Comparison of ENCODE assay signal across 12 cellular contexts in the genomic region with DNA sequence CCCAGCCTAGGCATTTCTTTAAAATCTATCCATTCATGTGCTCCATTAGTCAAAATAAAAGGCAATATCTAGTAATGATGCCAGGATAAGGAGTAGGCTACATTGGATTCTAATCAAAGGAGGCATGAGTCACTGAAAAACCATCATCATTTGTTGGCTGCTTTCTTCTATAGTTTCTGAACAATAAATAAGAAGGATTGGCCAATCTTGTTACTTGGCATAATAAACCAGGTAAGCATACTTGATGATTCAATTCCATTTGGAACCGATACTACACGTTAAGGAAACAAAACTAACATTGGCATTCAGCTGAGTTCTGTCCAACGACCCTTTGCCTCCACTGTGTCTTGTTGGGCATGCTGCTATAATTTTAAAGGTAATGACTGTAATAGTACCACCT. TPM values are rescaled to one million over a fixed set of nuclear protein-coding genes. Genes with fewer than 3 reads are reported as not detected.
DNase-seq lines count a peak whose midpoint lies in the region; ATAC-seq and TF ChIP-seq lines count a peak whose summit lies in the region.
"Had no signal": no experiment of that assay in that cellular context is flagged by ENCODE, and none has a peak within 500 bp of the region (broad histone marks: within the 10 kb centered on the region; RNA-seq: fewer than 3 reads in every experiment).

No MANE protein-coding gene starts in this region.

- H3K9me3 Mint-ChIP-seq in stimulated activated effector memory CD8-positive, alpha-beta T cell treated with anti-CD3 and anti-CD28 coated beads, Interleukin-12 subunit alpha, Interleukin-12 subunit beta, amount 100 ng/mL, for 72 hours: no peaks in the 10 kb centered on the region
- H3K9me3 Mint-ChIP-seq: CD8-positive, alpha-beta memory T cell had no signal

- TF ChIP-seq CTCF in ascending aorta (IDR thresholded peaks at IDR 0.05): no peak

- no peak overlapping the region for H3K4me3 ChIP-seq in ascending aorta
- H3K4me3 ChIP-seq: cardiac muscle cell, spleen had no signal

- peaks cover 3 to 45% of the 10 kb centered on the region in 2 donors for H3K4me1 ChIP-seq in ascending aorta

- H3K27me3 ChIP-seq in ascending aorta: no peaks in the 10 kb centered on the region
- H3K27me3 ChIP-seq: cardiac muscle cell, spleen had no signal

- no peak overlapping the region for H3K4me3 Mint-ChIP-seq in stimulated activated effector memory CD8-positive, alpha-beta T cell treated with anti-CD3 and anti-CD28 coated beads, Interleukin-12 subunit alpha, Interleukin-12 subunit beta, amount 100 ng/mL, for 72 hours
- no peak overlapping the region for H3K4me3 Mint-ChIP-seq in T-helper 17 cell
- H3K4me3 Mint-ChIP-seq: CD8-positive, alpha-beta memory T cell; nephron progenitor cell had no signal

- DNase-seq in HCEC 1CT: peak; percentile 45
- DNase-seq in ascending aorta (ENCODE audit: low spot score in 2 of 2): no peak
- DNase-seq in fibroblast of peridontal ligament (ENCODE audit: extremely low read depth): peak; percentile 55
- no peak for DNase-seq in stimulated activated effector memory CD8-positive, alpha-beta T cell treated with anti-CD3 and anti-CD28 coated beads, Interleukin-12 subunit alpha, Interleukin-12 subunit beta, amount 100 ng/mL, for 72 hours (ENCODE audit: low spot score in 2 of 2)
- DNase-seq in amniotic stem cell (lab: John Stamatoyannopoulos, UW): no peak
- no peak for DNase-seq in T-helper 17 cell
- no peak for DNase-seq in ureter (ENCODE audit: low spot score)
- DNase-seq: CD8-positive, alpha-beta memory T cell; nephron progenitor cell; spleen had no signal

- peak overlapping the region; percentile 78 to 81 for H3K27ac ChIP-seq in ascending aorta
- H3K27ac ChIP-seq: cardiac muscle cell had no signal

- no peaks in the 10 kb centered on the region for H3K27me3 Mint-ChIP-seq in T-helper 17 cell
- H3K27me3 Mint-ChIP-seq: CD8-positive, alpha-beta memory T cell had no signal

- H3K36me3 ChIP-seq in ascending aorta: no peaks in the 10 kb centered on the region
- H3K36me3 ChIP-seq: cardiac muscle cell, spleen had no signal

- H3K4me1 Mint-ChIP-seq in stimulated activated effector memory CD8-positive, alpha-beta T cell treated with anti-CD3 and anti-CD28 coated beads, Interleukin-12 subunit alpha, Interleukin-12 subunit beta, amount 100 ng/mL, for 72 hours: peaks cover 13% of the 10 kb centered on the region
- H3K4me1 Mint-ChIP-seq in T-helper 17 cell: no peaks in the 10 kb centered on the region

- peak; percentile 13 for ATAC-seq in stimulated activated effector memory CD8-positive, alpha-beta T cell treated with anti-CD3 and anti-CD28 coated beads, Interleukin-12 subunit alpha, Interleukin-12 subunit beta, amount 100 ng/mL, for 72 hours
- ATAC-seq in T-helper 17 cell: no peak
- no peak for ATAC-seq in HG02973 (IDR thresholded peaks at IDR 0.05; ENCODE audit: unreplicated experiment)

- H3K9me3 ChIP-seq in ascending aorta (no peaks in the 10 kb centered on the region), T-helper 17 cell (ENCODE audit: control insufficient read depth, low read length, poor library complexity, severe bottlenecking) (no peaks in the 10 kb centered on the region)
- H3K9me3 ChIP-seq: spleen had no signal

- intact Hi-C loops in ascending aorta (cut with DNase I): no loop called here

- no peak overlapping the region for H3K27ac Mint-ChIP-seq in stimulated activated effector memory CD8-positive, alpha-beta T cell treated with anti-CD3 and anti-CD28 coated beads, Interleukin-12 subunit alpha, Interleukin-12 subunit beta, amount 100 ng/mL, for 72 hours
- no peak overlapping the region for H3K27ac Mint-ChIP-seq in T-helper 17 cell
- H3K27ac Mint-ChIP-seq: nephron progenitor cell had no signal

- H3K36me3 Mint-ChIP-seq in stimulated activated effector memory CD8-positive, alpha-beta T cell treated with anti-CD3 and anti-CD28 coated beads, Interleukin-12 subunit alpha, Interleukin-12 subunit beta, amount 100 ng/mL, for 72 hours: no peaks in the 10 kb centered on the region
- H3K36me3 Mint-ChIP-seq in T-helper 17 cell (ENCODE audit: low read depth): no peaks in the 10 kb centered on the region
- H3K36me3 Mint-ChIP-seq: CD8-positive, alpha-beta memory T cell had no signal

RNA-seq across cellular contexts. Expression of a gene that starts 27.2 kb away (rescaled TPM):
- total RNA-seq in ascending aorta (30.9 TPM), T-helper 17 cell (not detected), ureter (171 TPM)
- total RNA-seq: CD8-positive, alpha-beta memory T cell had no signal

Comparison
In these comparisons a context has a peak if more than half of its experiments do, and no peak if none do; other contexts are left out.
1. DNase-seq: peak in HCEC 1CT (single experiment) and fibroblast of peridontal ligament (single experiment); none in ascending aorta (0 of 2), stimulated activated effector memory CD8-positive, alpha-beta T cell treated with anti-CD3 and anti-CD28 coated beads, Interleukin-12 subunit alpha, Interleukin-12 subunit beta, amount 100 ng/mL, for 72 hours (0 of 2), amniotic stem cell (single experiment), T-helper 17 cell (0 of 3) and ureter (single experiment).
2. RNA of a gene that starts 27.2 kb away (total RNA-seq): 171 TPM in ureter (single experiment) and 30.9 TPM in ascending aorta (single experiment); not detected in T-helper 17 cell; every median in the first group is over 10 times any median in the second.